1 cellular context compared by ENCODE assay signal in the genomic region with DNA sequence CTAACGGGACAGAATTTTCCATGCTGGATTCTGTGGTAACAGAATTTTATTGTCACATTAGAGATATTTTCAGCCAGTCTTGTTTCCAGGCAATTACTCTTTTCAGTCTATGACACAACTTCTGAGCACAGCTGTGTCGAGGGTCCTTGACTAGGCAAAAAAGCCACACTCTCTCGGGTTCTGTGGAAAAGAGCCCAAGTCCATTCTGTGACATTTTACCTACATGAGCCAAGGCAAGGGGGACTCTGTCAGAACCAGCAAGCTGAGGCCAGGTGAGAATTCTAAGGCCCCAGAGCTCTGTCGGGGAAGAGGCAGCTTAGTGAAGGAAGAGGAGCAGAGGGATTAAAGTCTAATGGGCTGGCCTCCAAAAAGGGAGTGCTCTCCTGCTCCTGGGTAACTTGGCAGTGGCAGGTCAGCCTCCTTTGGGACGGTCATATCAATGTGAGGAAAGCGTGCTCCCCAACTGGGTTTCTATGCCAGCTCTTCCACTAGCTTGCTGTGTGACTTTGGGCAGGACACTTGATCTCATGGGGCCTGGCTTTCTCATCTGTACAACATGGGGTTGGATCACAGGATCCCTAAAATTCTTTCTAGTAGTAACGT.
TF ChIP-seq lines count a peak whose summit lies in the region.

No MANE protein-coding gene starts in this region.

TF ChIP-seq in H1, 55 proteins besides CTCF, POLR2A, EP300 and RAD21:
- TF ChIP-seq CEBPB (IDR thresholded peaks at IDR 0.05; ENCODE audit: low read depth, low read length) (no peak), CHD1 (IDR thresholded peaks at IDR 0.05; ENCODE audit: low read depth, low read length) (no peak), HDAC6 (IDR thresholded peaks at IDR 0.05; ENCODE audit: low read depth, low read length) (no peak), KDM1A (IDR thresholded peaks at IDR 0.05; ENCODE audit: borderline replicate concordance, low read length) (no peak), SIN3A (conservative IDR thresholded peaks at IDR 0.05 in 1 of 2, IDR thresholded peaks at IDR 0.05 in 1 of 2; ENCODE audit: low read depth in 1 of 2, low read length in 2 of 2) (no peak), EGR1 (IDR thresholded peaks at IDR 0.05; ENCODE audit: borderline replicate concordance, low read depth, low read length) (no peak), SP2 (IDR thresholded peaks at IDR 0.05; ENCODE audit: low read length) (no peak), ASH2L (IDR thresholded peaks at IDR 0.05; ENCODE audit: low read length) (no peak), PHF8 (conservative IDR thresholded peaks at IDR 0.05; ENCODE audit: low read depth, low read length) (no peak), CHD2 (IDR thresholded peaks at IDR 0.05; ENCODE audit: low read length) (no peak), BCL11A (IDR thresholded peaks at IDR 0.05; ENCODE audit: low read depth in 2 of 2, low read length in 2 of 2) (no peak), SRF (IDR thresholded peaks at IDR 0.05; ENCODE audit: low read depth, low read length) (no peak), YY1 (IDR thresholded peaks at IDR 0.05; ENCODE audit: low read depth, low read length) (no peak), JUND (IDR thresholded peaks at IDR 0.05; ENCODE audit: low read length) (no peak)
- TF ChIP-seq, protein P1, sequence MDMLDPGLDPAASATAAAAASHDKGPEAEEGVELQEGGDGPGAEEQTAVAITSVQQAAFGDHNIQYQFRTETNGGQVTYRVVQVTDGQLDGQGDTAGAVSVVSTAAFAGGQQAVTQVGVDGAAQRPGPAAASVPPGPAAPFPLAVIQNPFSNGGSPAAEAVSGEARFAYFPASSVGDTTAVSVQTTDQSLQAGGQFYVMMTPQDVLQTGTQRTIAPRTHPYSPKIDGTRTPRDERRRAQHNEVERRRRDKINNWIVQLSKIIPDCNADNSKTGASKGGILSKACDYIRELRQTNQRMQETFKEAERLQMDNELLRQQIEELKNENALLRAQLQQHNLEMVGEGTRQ (IDR thresholded peaks at IDR 0.05; ENCODE audit: low read length) = no peak
- TF ChIP-seq, protein P2, sequence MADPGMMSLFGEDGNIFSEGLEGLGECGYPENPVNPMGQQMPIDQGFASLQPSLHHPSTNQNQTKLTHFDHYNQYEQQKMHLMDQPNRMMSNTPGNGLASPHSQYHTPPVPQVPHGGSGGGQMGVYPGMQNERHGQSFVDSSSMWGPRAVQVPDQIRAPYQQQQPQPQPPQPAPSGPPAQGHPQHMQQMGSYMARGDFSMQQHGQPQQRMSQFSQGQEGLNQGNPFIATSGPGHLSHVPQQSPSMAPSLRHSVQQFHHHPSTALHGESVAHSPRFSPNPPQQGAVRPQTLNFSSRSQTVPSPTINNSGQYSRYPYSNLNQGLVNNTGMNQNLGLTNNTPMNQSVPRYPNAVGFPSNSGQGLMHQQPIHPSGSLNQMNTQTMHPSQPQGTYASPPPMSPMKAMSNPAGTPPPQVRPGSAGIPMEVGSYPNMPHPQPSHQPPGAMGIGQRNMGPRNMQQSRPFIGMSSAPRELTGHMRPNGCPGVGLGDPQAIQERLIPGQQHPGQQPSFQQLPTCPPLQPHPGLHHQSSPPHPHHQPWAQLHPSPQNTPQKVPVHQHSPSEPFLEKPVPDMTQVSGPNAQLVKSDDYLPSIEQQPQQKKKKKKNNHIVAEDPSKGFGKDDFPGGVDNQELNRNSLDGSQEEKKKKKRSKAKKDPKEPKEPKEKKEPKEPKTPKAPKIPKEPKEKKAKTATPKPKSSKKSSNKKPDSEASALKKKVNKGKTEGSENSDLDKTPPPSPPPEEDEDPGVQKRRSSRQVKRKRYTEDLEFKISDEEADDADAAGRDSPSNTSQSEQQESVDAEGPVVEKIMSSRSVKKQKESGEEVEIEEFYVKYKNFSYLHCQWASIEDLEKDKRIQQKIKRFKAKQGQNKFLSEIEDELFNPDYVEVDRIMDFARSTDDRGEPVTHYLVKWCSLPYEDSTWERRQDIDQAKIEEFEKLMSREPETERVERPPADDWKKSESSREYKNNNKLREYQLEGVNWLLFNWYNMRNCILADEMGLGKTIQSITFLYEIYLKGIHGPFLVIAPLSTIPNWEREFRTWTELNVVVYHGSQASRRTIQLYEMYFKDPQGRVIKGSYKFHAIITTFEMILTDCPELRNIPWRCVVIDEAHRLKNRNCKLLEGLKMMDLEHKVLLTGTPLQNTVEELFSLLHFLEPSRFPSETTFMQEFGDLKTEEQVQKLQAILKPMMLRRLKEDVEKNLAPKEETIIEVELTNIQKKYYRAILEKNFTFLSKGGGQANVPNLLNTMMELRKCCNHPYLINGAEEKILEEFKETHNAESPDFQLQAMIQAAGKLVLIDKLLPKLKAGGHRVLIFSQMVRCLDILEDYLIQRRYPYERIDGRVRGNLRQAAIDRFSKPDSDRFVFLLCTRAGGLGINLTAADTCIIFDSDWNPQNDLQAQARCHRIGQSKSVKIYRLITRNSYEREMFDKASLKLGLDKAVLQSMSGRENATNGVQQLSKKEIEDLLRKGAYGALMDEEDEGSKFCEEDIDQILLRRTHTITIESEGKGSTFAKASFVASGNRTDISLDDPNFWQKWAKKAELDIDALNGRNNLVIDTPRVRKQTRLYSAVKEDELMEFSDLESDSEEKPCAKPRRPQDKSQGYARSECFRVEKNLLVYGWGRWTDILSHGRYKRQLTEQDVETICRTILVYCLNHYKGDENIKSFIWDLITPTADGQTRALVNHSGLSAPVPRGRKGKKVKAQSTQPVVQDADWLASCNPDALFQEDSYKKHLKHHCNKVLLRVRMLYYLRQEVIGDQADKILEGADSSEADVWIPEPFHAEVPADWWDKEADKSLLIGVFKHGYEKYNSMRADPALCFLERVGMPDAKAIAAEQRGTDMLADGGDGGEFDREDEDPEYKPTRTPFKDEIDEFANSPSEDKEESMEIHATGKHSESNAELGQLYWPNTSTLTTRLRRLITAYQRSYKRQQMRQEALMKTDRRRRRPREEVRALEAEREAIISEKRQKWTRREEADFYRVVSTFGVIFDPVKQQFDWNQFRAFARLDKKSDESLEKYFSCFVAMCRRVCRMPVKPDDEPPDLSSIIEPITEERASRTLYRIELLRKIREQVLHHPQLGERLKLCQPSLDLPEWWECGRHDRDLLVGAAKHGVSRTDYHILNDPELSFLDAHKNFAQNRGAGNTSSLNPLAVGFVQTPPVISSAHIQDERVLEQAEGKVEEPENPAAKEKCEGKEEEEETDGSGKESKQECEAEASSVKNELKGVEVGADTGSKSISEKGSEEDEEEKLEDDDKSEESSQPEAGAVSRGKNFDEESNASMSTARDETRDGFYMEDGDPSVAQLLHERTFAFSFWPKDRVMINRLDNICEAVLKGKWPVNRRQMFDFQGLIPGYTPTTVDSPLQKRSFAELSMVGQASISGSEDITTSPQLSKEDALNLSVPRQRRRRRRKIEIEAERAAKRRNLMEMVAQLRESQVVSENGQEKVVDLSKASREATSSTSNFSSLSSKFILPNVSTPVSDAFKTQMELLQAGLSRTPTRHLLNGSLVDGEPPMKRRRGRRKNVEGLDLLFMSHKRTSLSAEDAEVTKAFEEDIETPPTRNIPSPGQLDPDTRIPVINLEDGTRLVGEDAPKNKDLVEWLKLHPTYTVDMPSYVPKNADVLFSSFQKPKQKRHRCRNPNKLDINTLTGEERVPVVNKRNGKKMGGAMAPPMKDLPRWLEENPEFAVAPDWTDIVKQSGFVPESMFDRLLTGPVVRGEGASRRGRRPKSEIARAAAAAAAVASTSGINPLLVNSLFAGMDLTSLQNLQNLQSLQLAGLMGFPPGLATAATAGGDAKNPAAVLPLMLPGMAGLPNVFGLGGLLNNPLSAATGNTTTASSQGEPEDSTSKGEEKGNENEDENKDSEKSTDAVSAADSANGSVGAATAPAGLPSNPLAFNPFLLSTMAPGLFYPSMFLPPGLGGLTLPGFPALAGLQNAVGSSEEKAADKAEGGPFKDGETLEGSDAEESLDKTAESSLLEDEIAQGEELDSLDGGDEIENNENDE (IDR thresholded peaks at IDR 0.05; ENCODE audit: insufficient replicate concordance, low read length) = no peak
